In the genomic region with DNA sequence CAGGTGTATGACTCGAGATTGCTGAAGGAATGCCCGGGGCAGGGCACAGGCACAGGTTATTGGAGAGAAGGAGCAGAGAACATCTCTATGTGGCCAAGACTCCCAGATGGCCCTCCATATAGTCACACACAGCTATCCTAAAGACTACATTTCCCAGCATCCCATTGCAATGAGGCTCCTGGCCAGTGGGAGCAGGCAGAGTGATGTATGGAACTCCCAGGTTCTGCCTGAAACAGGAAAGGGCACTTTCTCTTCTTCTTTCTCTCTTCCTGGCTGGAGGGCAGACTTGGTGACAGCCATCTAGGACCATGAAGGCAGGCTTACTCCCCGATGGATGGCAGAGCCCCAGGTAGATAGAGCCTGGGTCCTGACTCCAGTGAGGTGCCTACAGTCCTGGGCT, we compare ENCODE assay signal across 2 cellular contexts.
TF ChIP-seq lines count a peak whose summit lies in the region.

No MANE protein-coding gene starts in this region.

TF ChIP-seq in A549, 52 proteins besides CTCF, POLR2A, EP300 and RAD21:
- no peak for TF ChIP-seq RARB (CRISPR knock-in tag; IDR thresholded peaks at IDR 0.05)
- 0 out of 2 replicates have a peak, but pooled peaks have one; percentile 54 for TF ChIP-seq POLR2AphosphoS2 (conservative IDR thresholded peaks at IDR 0.05; ENCODE audit: low read length)

TF ChIP-seq in K562, 482 proteins besides CTCF, POLR2A, EP300 and RAD21 (continues in another document):
- TF ChIP-seq FOXP1 (CRISPR knock-in tag; IDR thresholded peaks at IDR 0.05), result no peak
- no peak for TF ChIP-seq HIVEP1 (CRISPR knock-in tag; IDR thresholded peaks at IDR 0.05)
- TF ChIP-seq, protein P1, sequence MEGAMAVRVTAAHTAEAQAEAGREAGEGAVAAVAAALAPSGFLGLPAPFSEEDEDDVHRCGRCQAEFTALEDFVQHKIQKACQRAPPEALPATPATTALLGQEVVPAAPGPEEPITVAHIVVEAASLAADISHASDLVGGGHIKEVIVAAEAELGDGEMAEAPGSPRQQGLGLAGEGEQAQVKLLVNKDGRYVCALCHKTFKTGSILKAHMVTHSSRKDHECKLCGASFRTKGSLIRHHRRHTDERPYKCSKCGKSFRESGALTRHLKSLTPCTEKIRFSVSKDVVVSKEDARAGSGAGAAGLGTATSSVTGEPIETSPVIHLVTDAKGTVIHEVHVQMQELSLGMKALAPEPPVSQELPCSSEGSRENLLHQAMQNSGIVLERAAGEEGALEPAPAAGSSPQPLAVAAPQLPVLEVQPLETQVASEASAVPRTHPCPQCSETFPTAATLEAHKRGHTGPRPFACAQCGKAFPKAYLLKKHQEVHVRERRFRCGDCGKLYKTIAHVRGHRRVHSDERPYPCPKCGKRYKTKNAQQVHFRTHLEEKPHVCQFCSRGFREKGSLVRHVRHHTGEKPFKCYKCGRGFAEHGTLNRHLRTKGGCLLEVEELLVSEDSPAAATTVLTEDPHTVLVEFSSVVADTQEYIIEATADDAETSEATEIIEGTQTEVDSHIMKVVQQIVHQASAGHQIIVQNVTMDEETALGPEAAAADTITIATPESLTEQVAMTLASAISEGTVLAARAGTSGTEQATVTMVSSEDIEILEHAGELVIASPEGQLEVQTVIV (CRISPR knock-in tag; IDR thresholded peaks at IDR 0.05; ENCODE audit: borderline replicate concordance), result no peak
- no peak for TF ChIP-seq CBX1 (IDR thresholded peaks at IDR 0.05; ENCODE audit: low read depth)
- no peak for TF ChIP-seq NBN (IDR thresholded peaks at IDR 0.05; ENCODE audit: low read depth)
- TF ChIP-seq, protein P2, sequence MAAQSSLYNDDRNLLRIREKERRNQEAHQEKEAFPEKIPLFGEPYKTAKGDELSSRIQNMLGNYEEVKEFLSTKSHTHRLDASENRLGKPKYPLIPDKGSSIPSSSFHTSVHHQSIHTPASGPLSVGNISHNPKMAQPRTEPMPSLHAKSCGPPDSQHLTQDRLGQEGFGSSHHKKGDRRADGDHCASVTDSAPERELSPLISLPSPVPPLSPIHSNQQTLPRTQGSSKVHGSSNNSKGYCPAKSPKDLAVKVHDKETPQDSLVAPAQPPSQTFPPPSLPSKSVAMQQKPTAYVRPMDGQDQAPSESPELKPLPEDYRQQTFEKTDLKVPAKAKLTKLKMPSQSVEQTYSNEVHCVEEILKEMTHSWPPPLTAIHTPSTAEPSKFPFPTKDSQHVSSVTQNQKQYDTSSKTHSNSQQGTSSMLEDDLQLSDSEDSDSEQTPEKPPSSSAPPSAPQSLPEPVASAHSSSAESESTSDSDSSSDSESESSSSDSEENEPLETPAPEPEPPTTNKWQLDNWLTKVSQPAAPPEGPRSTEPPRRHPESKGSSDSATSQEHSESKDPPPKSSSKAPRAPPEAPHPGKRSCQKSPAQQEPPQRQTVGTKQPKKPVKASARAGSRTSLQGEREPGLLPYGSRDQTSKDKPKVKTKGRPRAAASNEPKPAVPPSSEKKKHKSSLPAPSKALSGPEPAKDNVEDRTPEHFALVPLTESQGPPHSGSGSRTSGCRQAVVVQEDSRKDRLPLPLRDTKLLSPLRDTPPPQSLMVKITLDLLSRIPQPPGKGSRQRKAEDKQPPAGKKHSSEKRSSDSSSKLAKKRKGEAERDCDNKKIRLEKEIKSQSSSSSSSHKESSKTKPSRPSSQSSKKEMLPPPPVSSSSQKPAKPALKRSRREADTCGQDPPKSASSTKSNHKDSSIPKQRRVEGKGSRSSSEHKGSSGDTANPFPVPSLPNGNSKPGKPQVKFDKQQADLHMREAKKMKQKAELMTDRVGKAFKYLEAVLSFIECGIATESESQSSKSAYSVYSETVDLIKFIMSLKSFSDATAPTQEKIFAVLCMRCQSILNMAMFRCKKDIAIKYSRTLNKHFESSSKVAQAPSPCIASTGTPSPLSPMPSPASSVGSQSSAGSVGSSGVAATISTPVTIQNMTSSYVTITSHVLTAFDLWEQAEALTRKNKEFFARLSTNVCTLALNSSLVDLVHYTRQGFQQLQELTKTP (IDR thresholded peaks at IDR 0.05; ENCODE audit: low read depth in 1 of 2, partially characterized antibody in 2 of 2), result peak in 1 of 2 experiments; percentile 34
- TF ChIP-seq RBM17 (IDR thresholded peaks at IDR 0.05; ENCODE audit: borderline replicate concordance, low read depth, low read length), result no peak
- no peak for TF ChIP-seq HDAC1 (IDR thresholded peaks at IDR 0.05)
- TF ChIP-seq ZNF143 (CRISPR knock-in tag; IDR thresholded peaks at IDR 0.05), result peak; percentile 83
- TF ChIP-seq, protein P3, sequence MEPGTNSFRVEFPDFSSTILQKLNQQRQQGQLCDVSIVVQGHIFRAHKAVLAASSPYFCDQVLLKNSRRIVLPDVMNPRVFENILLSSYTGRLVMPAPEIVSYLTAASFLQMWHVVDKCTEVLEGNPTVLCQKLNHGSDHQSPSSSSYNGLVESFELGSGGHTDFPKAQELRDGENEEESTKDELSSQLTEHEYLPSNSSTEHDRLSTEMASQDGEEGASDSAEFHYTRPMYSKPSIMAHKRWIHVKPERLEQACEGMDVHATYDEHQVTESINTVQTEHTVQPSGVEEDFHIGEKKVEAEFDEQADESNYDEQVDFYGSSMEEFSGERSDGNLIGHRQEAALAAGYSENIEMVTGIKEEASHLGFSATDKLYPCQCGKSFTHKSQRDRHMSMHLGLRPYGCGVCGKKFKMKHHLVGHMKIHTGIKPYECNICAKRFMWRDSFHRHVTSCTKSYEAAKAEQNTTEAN (CRISPR knock-in tag; IDR thresholded peaks at IDR 0.05), result no peak
- TF ChIP-seq, protein P4, sequence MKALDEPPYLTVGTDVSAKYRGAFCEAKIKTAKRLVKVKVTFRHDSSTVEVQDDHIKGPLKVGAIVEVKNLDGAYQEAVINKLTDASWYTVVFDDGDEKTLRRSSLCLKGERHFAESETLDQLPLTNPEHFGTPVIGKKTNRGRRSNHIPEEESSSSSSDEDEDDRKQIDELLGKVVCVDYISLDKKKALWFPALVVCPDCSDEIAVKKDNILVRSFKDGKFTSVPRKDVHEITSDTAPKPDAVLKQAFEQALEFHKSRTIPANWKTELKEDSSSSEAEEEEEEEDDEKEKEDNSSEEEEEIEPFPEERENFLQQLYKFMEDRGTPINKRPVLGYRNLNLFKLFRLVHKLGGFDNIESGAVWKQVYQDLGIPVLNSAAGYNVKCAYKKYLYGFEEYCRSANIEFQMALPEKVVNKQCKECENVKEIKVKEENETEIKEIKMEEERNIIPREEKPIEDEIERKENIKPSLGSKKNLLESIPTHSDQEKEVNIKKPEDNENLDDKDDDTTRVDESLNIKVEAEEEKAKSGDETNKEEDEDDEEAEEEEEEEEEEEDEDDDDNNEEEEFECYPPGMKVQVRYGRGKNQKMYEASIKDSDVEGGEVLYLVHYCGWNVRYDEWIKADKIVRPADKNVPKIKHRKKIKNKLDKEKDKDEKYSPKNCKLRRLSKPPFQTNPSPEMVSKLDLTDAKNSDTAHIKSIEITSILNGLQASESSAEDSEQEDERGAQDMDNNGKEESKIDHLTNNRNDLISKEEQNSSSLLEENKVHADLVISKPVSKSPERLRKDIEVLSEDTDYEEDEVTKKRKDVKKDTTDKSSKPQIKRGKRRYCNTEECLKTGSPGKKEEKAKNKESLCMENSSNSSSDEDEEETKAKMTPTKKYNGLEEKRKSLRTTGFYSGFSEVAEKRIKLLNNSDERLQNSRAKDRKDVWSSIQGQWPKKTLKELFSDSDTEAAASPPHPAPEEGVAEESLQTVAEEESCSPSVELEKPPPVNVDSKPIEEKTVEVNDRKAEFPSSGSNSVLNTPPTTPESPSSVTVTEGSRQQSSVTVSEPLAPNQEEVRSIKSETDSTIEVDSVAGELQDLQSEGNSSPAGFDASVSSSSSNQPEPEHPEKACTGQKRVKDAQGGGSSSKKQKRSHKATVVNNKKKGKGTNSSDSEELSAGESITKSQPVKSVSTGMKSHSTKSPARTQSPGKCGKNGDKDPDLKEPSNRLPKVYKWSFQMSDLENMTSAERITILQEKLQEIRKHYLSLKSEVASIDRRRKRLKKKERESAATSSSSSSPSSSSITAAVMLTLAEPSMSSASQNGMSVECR (CRISPR knock-in tag; IDR thresholded peaks at IDR 0.05), result peak; percentile 40; the same call in 1 of the 2 replicates
- TF ChIP-seq ZNF830 (CRISPR knock-in tag; IDR thresholded peaks at IDR 0.05), result no peak
- TF ChIP-seq, protein P5, sequence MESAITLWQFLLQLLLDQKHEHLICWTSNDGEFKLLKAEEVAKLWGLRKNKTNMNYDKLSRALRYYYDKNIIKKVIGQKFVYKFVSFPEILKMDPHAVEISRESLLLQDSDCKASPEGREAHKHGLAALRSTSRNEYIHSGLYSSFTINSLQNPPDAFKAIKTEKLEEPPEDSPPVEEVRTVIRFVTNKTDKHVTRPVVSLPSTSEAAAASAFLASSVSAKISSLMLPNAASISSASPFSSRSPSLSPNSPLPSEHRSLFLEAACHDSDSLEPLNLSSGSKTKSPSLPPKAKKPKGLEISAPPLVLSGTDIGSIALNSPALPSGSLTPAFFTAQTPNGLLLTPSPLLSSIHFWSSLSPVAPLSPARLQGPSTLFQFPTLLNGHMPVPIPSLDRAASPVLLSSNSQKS (CRISPR knock-in tag; IDR thresholded peaks at IDR 0.05), result no peak
- TF ChIP-seq, protein P6, sequence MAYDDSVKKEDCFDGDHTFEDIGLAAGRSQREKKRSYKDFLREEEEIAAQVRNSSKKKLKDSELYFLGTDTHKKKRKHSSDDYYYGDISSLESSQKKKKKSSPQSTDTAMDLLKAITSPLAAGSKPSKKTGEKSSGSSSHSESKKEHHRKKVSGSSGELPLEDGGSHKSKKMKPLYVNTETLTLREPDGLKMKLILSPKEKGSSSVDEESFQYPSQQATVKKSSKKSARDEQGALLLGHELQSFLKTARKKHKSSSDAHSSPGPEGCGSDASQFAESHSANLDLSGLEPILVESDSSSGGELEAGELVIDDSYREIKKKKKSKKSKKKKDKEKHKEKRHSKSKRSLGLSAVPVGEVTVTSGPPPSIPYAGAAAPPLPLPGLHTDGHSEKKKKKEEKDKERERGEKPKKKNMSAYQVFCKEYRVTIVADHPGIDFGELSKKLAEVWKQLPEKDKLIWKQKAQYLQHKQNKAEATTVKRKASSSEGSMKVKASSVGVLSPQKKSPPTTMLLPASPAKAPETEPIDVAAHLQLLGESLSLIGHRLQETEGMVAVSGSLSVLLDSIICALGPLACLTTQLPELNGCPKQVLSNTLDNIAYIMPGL (CRISPR knock-in tag; IDR thresholded peaks at IDR 0.05), result no peak
- TF ChIP-seq, protein P7, sequence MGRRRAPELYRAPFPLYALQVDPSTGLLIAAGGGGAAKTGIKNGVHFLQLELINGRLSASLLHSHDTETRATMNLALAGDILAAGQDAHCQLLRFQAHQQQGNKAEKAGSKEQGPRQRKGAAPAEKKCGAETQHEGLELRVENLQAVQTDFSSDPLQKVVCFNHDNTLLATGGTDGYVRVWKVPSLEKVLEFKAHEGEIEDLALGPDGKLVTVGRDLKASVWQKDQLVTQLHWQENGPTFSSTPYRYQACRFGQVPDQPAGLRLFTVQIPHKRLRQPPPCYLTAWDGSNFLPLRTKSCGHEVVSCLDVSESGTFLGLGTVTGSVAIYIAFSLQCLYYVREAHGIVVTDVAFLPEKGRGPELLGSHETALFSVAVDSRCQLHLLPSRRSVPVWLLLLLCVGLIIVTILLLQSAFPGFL (CRISPR knock-in tag; IDR thresholded peaks at IDR 0.05), result no peak
- no peak for TF ChIP-seq PTRF (tag; IDR thresholded peaks at IDR 0.05)
- TF ChIP-seq, protein P8, sequence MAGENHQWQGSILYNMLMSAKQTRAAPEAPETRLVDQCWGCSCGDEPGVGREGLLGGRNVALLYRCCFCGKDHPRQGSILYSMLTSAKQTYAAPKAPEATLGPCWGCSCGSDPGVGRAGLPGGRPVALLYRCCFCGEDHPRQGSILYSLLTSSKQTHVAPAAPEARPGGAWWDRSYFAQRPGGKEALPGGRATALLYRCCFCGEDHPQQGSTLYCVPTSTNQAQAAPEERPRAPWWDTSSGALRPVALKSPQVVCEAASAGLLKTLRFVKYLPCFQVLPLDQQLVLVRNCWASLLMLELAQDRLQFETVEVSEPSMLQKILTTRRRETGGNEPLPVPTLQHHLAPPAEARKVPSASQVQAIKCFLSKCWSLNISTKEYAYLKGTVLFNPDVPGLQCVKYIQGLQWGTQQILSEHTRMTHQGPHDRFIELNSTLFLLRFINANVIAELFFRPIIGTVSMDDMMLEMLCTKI (IDR thresholded peaks at IDR 0.05; ENCODE audit: partially characterized antibody), result no peak
- TF ChIP-seq, protein P9, sequence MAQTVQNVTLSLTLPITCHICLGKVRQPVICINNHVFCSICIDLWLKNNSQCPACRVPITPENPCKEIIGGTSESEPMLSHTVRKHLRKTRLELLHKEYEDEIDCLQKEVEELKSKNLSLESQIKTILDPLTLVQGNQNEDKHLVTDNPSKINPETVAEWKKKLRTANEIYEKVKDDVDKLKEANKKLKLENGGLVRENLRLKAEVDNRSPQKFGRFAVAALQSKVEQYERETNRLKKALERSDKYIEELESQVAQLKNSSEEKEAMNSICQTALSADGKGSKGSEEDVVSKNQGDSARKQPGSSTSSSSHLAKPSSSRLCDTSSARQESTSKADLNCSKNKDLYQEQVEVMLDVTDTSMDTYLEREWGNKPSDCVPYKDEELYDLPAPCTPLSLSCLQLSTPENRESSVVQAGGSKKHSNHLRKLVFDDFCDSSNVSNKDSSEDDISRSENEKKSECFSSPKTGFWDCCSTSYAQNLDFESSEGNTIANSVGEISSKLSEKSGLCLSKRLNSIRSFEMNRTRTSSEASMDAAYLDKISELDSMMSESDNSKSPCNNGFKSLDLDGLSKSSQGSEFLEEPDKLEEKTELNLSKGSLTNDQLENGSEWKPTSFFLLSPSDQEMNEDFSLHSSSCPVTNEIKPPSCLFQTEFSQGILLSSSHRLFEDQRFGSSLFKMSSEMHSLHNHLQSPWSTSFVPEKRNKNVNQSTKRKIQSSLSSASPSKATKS (CRISPR knock-in tag; IDR thresholded peaks at IDR 0.05), result no peak
- TF ChIP-seq, protein P10, sequence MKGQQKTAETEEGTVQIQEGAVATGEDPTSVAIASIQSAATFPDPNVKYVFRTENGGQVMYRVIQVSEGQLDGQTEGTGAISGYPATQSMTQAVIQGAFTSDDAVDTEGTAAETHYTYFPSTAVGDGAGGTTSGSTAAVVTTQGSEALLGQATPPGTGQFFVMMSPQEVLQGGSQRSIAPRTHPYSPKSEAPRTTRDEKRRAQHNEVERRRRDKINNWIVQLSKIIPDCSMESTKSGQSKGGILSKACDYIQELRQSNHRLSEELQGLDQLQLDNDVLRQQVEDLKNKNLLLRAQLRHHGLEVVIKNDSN (CRISPR knock-in tag; IDR thresholded peaks at IDR 0.05), result 0 out of 2 replicates have a peak, but pooled peaks have one; percentile 29
- TF ChIP-seq, protein P11, sequence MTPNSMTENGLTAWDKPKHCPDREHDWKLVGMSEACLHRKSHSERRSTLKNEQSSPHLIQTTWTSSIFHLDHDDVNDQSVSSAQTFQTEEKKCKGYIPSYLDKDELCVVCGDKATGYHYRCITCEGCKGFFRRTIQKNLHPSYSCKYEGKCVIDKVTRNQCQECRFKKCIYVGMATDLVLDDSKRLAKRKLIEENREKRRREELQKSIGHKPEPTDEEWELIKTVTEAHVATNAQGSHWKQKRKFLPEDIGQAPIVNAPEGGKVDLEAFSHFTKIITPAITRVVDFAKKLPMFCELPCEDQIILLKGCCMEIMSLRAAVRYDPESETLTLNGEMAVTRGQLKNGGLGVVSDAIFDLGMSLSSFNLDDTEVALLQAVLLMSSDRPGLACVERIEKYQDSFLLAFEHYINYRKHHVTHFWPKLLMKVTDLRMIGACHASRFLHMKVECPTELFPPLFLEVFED (CRISPR knock-in tag; conservative IDR thresholded peaks at IDR 0.05), result no peak
